In the genomic region with DNA sequence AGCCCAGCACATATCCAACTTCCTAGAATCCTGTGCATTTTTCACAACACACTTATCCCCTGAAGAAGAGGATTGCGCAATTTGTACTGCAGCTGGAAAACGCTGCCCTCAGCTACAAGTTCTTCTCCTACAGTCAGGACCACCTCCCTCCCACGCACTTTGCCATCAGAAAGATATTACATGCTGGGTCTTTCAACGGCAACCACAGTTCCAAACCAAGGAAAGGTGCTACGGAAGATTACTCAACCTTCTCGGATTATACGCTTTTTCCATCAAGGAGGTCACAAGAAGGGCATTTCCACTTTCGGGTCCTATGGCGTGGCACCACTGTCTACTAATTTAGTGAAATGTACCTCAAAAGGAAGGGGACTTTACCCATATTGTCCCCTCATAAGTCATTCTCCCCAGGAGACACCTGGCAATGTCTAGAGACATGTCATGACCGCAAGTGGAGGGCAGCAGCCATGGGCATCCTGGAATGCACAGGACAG, we compare ENCODE assay signal across 14 cellular contexts. TPM values are rescaled to one million over a fixed set of nuclear protein-coding genes. Genes with fewer than 3 reads are reported as not detected.
DNase-seq lines count a peak whose midpoint lies in the region; ATAC-seq, FAIRE-seq and TF ChIP-seq lines count a peak whose summit lies in the region.
"Had no signal": no experiment of that assay in that cellular context is flagged by ENCODE, and none has a peak within 500 bp of the region (broad histone marks: within the 10 kb centered on the region; RNA-seq: fewer than 3 reads in every experiment).

No MANE protein-coding gene starts in this region.

- POLR2A ChIA-PET in IMR-90 (lab: Charles Lee; ENCODE audit: unreplicated experiment): no interaction called here

- H2AK9ac ChIP-seq in IMR-90 (replicated peaks; ENCODE audit: low read depth, low read length, poor library complexity): no peak overlapping the region

- H3K9me1 ChIP-seq in IMR-90 (ENCODE audit: insufficient read depth, low read length): peaks cover 19% of the 10 kb centered on the region

- no peak overlapping the region for H3K23ac ChIP-seq in IMR-90 (ENCODE audit: low read depth, low read length)

- H3K4me3 ChIP-seq in IMR-90 (ENCODE audit: insufficient read depth, low read depth, low read length): no peak overlapping the region
- H3K4me3 ChIP-seq in astrocyte (ENCODE audit: insufficient read depth, low read depth, low read length): no peak overlapping the region
- H3K4me3 ChIP-seq in gastrocnemius medialis: no peak overlapping the region
- H3K4me3 ChIP-seq: mucosa of descending colon, thoracic aorta had no signal

- H3K9me3 Mint-ChIP-seq in astrocyte (ENCODE audit: unreplicated experiment): no peaks in the 10 kb centered on the region
- H3K9me3 Mint-ChIP-seq: HFFc6 had no signal

- no peak overlapping the region for H3K18ac ChIP-seq in IMR-90 (ENCODE audit: low read depth, low read length)

- dilution Hi-C loops in IMR-90 (cut with HindIII; ENCODE audit: low sequenced_read_pairs, unreplicated experiment): no loop called here

- no peak overlapping the region for H3K27ac ChIP-seq in IMR-90 (ENCODE audit: insufficient read depth, low read length)
- no peak overlapping the region for H3K27ac ChIP-seq in astrocyte (ENCODE audit: low read depth, low read length)
- H3K27ac ChIP-seq in gastrocnemius medialis: no peak overlapping the region
- H3K27ac ChIP-seq: RWPE1, thoracic aorta had no signal

- H4K5ac ChIP-seq in IMR-90 (ENCODE audit: low read depth, low read length): no peak overlapping the region

- no peaks in the 10 kb centered on the region for H3K27me3 ChIP-seq in IMR-90 (ENCODE audit: control insufficient read depth, insufficient read depth, low read length)
- no peaks in the 10 kb centered on the region for H3K27me3 ChIP-seq in astrocyte (ENCODE audit: insufficient read depth, low read length)
- no peaks in the 10 kb centered on the region for H3K27me3 ChIP-seq in gastrocnemius medialis

- no peak overlapping the region for H3K4me2 ChIP-seq in IMR-90 (ENCODE audit: low read depth, low read length)
- H3K4me2 ChIP-seq in astrocyte (ENCODE audit: low read length): no peak overlapping the region

- H3K9ac ChIP-seq in IMR-90 (ENCODE audit: low read depth, low read length) (no peak overlapping the region), astrocyte (ENCODE audit: low read length) (no peak overlapping the region)

- no peak overlapping the region for H2AK5ac ChIP-seq in IMR-90 (ENCODE audit: low read depth, low read length)

- H3K79me2 ChIP-seq in astrocyte (ENCODE audit: insufficient read depth, low read length): peaks cover 95% of the 10 kb centered on the region

- ATAC-seq in GM18861 (IDR thresholded peaks at IDR 0.05; ENCODE audit: unreplicated experiment) (peak; percentile 42), IMR-90 (ENCODE audit: low read depth) (peak; percentile 63), GM18519 (IDR thresholded peaks at IDR 0.05; ENCODE audit: low FRiP score, unreplicated experiment) (no peak), HG02970 (IDR thresholded peaks at IDR 0.05; ENCODE audit: low FRiP score, unreplicated experiment) (no peak), gastrocnemius medialis (no peak)

- H2BK5ac ChIP-seq in IMR-90 (ENCODE audit: low read depth, low read length, poor library complexity, severe bottlenecking): no peak overlapping the region

- intact Hi-C loops in IMR-90 (cut with micrococcal nuclease) (loop anchor here (10.0 kb wide), 1 partner anchor 106 kb away; no protein-coding TSS in a partner anchor), gastrocnemius medialis (cut with DNase I; ENCODE audit: low total_unique reads) (no loop called here)

- H3K14ac ChIP-seq in IMR-90 (replicated peaks; ENCODE audit: low read depth, low read length): no peak overlapping the region

- H3K56ac ChIP-seq in IMR-90 (ENCODE audit: extremely low read depth, insufficient read depth, low read length): no peak overlapping the region

- no peak for FAIRE-seq in astrocyte (lab: Jason Lieb, UNC)
- FAIRE-seq: colon had no signal

- H3K79me1 ChIP-seq in IMR-90 (ENCODE audit: low read depth in 1 of 2, low read length in 2 of 2): peaks cover 32 to 79% of the 10 kb centered on the region in 2 experiments

- H3K4me1 ChIP-seq in IMR-90 (ENCODE audit: control insufficient read depth, insufficient read depth, low read length): peaks cover 2% of the 10 kb centered on the region; the same call in 1 of the 2 replicates
- no peaks in the 10 kb centered on the region for H3K4me1 ChIP-seq in astrocyte (ENCODE audit: insufficient read depth, low read length)
- peaks cover 0 to 34% of the 10 kb centered on the region in 2 donors for H3K4me1 ChIP-seq in gastrocnemius medialis

- no peak overlapping the region for H2BK120ac ChIP-seq in IMR-90 (ENCODE audit: low read depth, low read length)

- no TSS peak for BruUV-seq in IMR-90 (replicated peaks; lab: Mats Ljungman, UMichigan)

- no peak overlapping the region for H3K4me3 Mint-ChIP-seq in astrocyte (ENCODE audit: unreplicated experiment)
- H3K4me3 Mint-ChIP-seq: HFFc6 had no signal

- WGBS in IMR-90 (ENCODE audit: extremely low coverage in 2 of 2, insufficient read length in 1 of 2), 2 experiments: 56% methylated on average over 8 of the region's 10 CpGs; no CpG with 5 or more reads in 1 of the 2 experiments

- no peaks in the 10 kb centered on the region for H3K27me3 Mint-ChIP-seq in astrocyte (ENCODE audit: low read depth, unreplicated experiment)

- H3K4me1 Mint-ChIP-seq in astrocyte (ENCODE audit: low read depth, unreplicated experiment): peaks cover 13% of the 10 kb centered on the region

- H4K20me1 ChIP-seq in IMR-90 (ENCODE audit: insufficient read depth, low read length) (peaks cover 89% of the 10 kb centered on the region), astrocyte (ENCODE audit: insufficient read depth, low read length) (peaks cover 97% of the 10 kb centered on the region)

- H4K91ac ChIP-seq in IMR-90 (ENCODE audit: insufficient read depth, low read depth, low read length): no peak overlapping the region

- H4K8ac ChIP-seq in IMR-90 (ENCODE audit: low read depth in 2 of 2, low read length in 2 of 2): no peak overlapping the region

- TF ChIP-seq POLR2A in IMR-90 (IDR thresholded peaks at IDR 0.05; ENCODE audit: low read depth, low read length): no peak
- TF ChIP-seq POLR2A in gastrocnemius medialis (IDR thresholded peaks at IDR 0.05): no peak

- H2BK20ac ChIP-seq in IMR-90 (ENCODE audit: low read depth, low read length): no peak overlapping the region

- no peak overlapping the region for H2BK15ac ChIP-seq in IMR-90 (ENCODE audit: low read depth, low read length)

- H3K4ac ChIP-seq in IMR-90 (ENCODE audit: low read depth, low read length): no peak overlapping the region

- H3K9me3 ChIP-seq in IMR-90 (ENCODE audit: control insufficient read depth, insufficient read depth, low read length) (no peaks in the 10 kb centered on the region), astrocyte (ENCODE audit: insufficient read depth, low read depth, low read length) (no peaks in the 10 kb centered on the region), gastrocnemius medialis (no peaks in the 10 kb centered on the region)
- H3K9me3 ChIP-seq: mucosa of descending colon, thoracic aorta had no signal

- TF ChIP-seq CTCF in IMR-90 (conservative IDR thresholded peaks at IDR 0.05; ENCODE audit: low read depth, low read length) (no peak), astrocyte (IDR thresholded peaks at IDR 0.05; ENCODE audit: insufficient read depth, low read depth, low read length) (no peak), gastrocnemius medialis (IDR thresholded peaks at IDR 0.05 in 4 of 5, conservative IDR thresholded peaks at IDR 0.05 in 1 of 5) (no peak)

- no peak overlapping the region for H2AFZ ChIP-seq in IMR-90 (replicated peaks; ENCODE audit: low read length, poor library complexity)
- H2AFZ ChIP-seq in astrocyte (ENCODE audit: low read depth, low read length): no peak overlapping the region

- TF ChIP-seq RAD21 in IMR-90 (IDR thresholded peaks at IDR 0.05; ENCODE audit: low read length): no peak

- in situ Hi-C loops in IMR-90 (cut with MboI; ENCODE audit: low sequenced_read_pairs) (no loop called here), gastrocnemius medialis (cut with MboI; ENCODE audit: low sequenced_read_pairs in 4 of 4) (no loop called here)

- peak; percentile 60 for DNase-seq in IMR-90
- DNase-seq in astrocyte (ENCODE audit: low read depth): peak; percentile 10
- peak; percentile 32 to 48 for DNase-seq in stimulated activated CD4-positive, alpha-beta T cell treated with anti-CD3 and anti-CD28 coated beads, Interleukin-15, amount 100 ng/mL, for 48 hours (ENCODE audit: low read depth in 2 of 2)
- DNase-seq in gastrocnemius medialis: no peak
- no peak for DNase-seq in NCI-H748 treated with DMSO at 0.1 percent for 48 hours (lab: John Stamatoyannopoulos, UW)
- DNase-seq: HFFc6, mucosa of descending colon, NCI-H2081 treated with DMSO at 0.1 percent for 48 hours had no signal

- H3K36me3 ChIP-seq in IMR-90 (ENCODE audit: control insufficient read depth, insufficient read depth, low read length) (peaks cover 15% of the 10 kb centered on the region), astrocyte (ENCODE audit: insufficient read depth, low read length) (peaks cover 20% of the 10 kb centered on the region), gastrocnemius medialis (peaks cover 0 to 23% of the 10 kb centered on the region in 2 donors)

- CTCF ChIA-PET in IMR-90 (lab: Yijun Ruan, JAX): interaction anchor here (1.0 kb wide), 1 partner anchor 8 kb away, joined by 3 read pairs; no protein-coding TSS in a partner anchor

- peaks cover 10% of the 10 kb centered on the region for H3K36me3 Mint-ChIP-seq in astrocyte (ENCODE audit: low read depth, unreplicated experiment)

- no peak overlapping the region for H3K27ac Mint-ChIP-seq in astrocyte (ENCODE audit: unreplicated experiment)
- H3K27ac Mint-ChIP-seq: HFFc6 had no signal

TF ChIP-seq in IMR-90, 13 proteins besides CTCF, POLR2A, EP300 and RAD21:
- TF ChIP-seq NFE2L2 (IDR thresholded peaks at IDR 0.05; ENCODE audit: low read depth, low read length): no peak
- peak; percentile 99 for TF ChIP-seq CEBPB (IDR thresholded peaks at IDR 0.05; ENCODE audit: low read depth, low read length)

RNA-seq across cellular contexts. Expression of gene USP7, which starts 35.2 kb away (rescaled TPM):
- total RNA-seq in IMR-90 (2012; rRNA removed): 28.3 and 45.8 TPM in 2 replicates
- polyA plus RNA-seq in IMR-90 (2012; rRNA removed): 13.9 and 17.8 TPM in 2 replicates
- 3.1 and 3.8 TPM in 2 replicates for polyA plus RNA-seq in IMR-90 (2012; cell fraction: cytosol; rRNA removed)
- polyA plus RNA-seq in IMR-90 (2012; cell fraction: nucleus; rRNA removed; ENCODE audit: low replicate concordance): 10.5 and 40.9 TPM in 2 replicates
- 93.6 and 96.9 TPM in 2 replicates for total RNA-seq in astrocyte
- total RNA-seq in gastrocnemius medialis: 10 to 100 TPM; 79.7 to 99.2 (median 85.6) TPM

RNA-seq across cellular contexts. Expression of gene LITAFD, which starts 46.4 kb away (rescaled TPM):
- not detected in 2 replicates for total RNA-seq in IMR-90 (2012; rRNA removed)
- not detected in 2 replicates for polyA plus RNA-seq in IMR-90 (2012; rRNA removed)
- not detected in 2 replicates for polyA plus RNA-seq in IMR-90 (2012; cell fraction: cytosol; rRNA removed)
- not detected in 2 replicates for polyA plus RNA-seq in IMR-90 (2012; cell fraction: nucleus; rRNA removed; ENCODE audit: low replicate concordance)
- total RNA-seq in astrocyte: not detected in 2 replicates
- total RNA-seq in gastrocnemius medialis: not detected
- total RNA-seq: HFFc6, mucosa of descending colon, thoracic aorta had no signal

RNA-seq across cellular contexts. Expression of gene CARHSP1, which starts 59.7 kb away (rescaled TPM):
- total RNA-seq in IMR-90 (2012; rRNA removed) (96.4 and 138 TPM in 2 replicates), astrocyte (51.0 and 61.5 TPM in 2 replicates), gastrocnemius medialis (10 to 100 TPM; 12.4 to 22.3 (median 18.4) TPM)
- polyA plus RNA-seq in IMR-90 (2012; rRNA removed): 121 and 150 TPM in 2 replicates
- polyA plus RNA-seq in IMR-90 (2012; cell fraction: cytosol; rRNA removed): 89.9 and 241 TPM in 2 replicates
- 47.6 and 87.9 TPM in 2 replicates for polyA plus RNA-seq in IMR-90 (2012; cell fraction: nucleus; rRNA removed; ENCODE audit: low replicate concordance)

Comparison
In these comparisons a context has a peak if more than half of its experiments do, and no peak if none do; other contexts are left out.
1. ATAC-seq: peak in GM18861 (single experiment) and IMR-90 (single experiment); none in GM18519 (single experiment), HG02970 (single experiment) and gastrocnemius medialis (0 of 2).
2. DNase-seq: peak in IMR-90 (single experiment), astrocyte (single experiment) and stimulated activated CD4-positive, alpha-beta T cell treated with anti-CD3 and anti-CD28 coated beads, Interleukin-15, amount 100 ng/mL, for 48 hours (2 of 2); none in gastrocnemius medialis (0 of 2) and NCI-H748 treated with DMSO at 0.1 percent for 48 hours (single experiment).